Comparison of ENCODE assay signal across 1 cellular context in genomic region chr1:30908886-30909777, GRCh38.
TF ChIP-seq lines count a peak whose summit lies in the region.

No MANE protein-coding gene starts in this region.

TF ChIP-seq in K562, 482 proteins besides CTCF, POLR2A, EP300 and RAD21 (continued from another document and continues in another):
- TF ChIP-seq, protein P1, sequence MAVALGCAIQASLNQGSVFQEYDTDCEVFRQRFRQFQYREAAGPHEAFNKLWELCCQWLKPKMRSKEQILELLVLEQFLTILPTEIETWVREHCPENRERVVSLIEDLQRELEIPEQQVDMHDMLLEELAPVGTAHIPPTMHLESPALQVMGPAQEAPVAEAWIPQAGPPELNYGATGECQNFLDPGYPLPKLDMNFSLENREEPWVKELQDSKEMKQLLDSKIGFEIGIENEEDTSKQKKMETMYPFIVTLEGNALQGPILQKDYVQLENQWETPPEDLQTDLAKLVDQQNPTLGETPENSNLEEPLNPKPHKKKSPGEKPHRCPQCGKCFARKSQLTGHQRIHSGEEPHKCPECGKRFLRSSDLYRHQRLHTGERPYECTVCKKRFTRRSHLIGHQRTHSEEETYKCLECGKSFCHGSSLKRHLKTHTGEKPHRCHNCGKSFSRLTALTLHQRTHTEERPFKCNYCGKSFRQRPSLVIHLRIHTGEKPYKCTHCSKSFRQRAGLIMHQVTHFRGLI (CRISPR knock-in tag; IDR thresholded peaks at IDR 0.05) = no peak
- peak; percentile 66; the same call in 1 of the 2 replicates for TF ChIP-seq NR2C2 (CRISPR knock-in tag; IDR thresholded peaks at IDR 0.05)
- TF ChIP-seq NR2C2 (tag; IDR thresholded peaks at IDR 0.05) = peak; percentile 92
- no peak for TF ChIP-seq SMARCC2 (IDR thresholded peaks at IDR 0.05; ENCODE audit: low read depth)
- no peak for TF ChIP-seq BRD9 (IDR thresholded peaks at IDR 0.05; ENCODE audit: low read depth, partially characterized antibody)
- TF ChIP-seq NBN (IDR thresholded peaks at IDR 0.05; ENCODE audit: low read depth) = no peak
- peak; percentile 78 for TF ChIP-seq L3MBTL2 (IDR thresholded peaks at IDR 0.05)
- no peak for TF ChIP-seq LEF1 (IDR thresholded peaks at IDR 0.05)
- peak; percentile 23; the same call in 1 of the 2 replicates for TF ChIP-seq RB1 (IDR thresholded peaks at IDR 0.05; ENCODE audit: low read depth)
- TF ChIP-seq, protein P2, sequence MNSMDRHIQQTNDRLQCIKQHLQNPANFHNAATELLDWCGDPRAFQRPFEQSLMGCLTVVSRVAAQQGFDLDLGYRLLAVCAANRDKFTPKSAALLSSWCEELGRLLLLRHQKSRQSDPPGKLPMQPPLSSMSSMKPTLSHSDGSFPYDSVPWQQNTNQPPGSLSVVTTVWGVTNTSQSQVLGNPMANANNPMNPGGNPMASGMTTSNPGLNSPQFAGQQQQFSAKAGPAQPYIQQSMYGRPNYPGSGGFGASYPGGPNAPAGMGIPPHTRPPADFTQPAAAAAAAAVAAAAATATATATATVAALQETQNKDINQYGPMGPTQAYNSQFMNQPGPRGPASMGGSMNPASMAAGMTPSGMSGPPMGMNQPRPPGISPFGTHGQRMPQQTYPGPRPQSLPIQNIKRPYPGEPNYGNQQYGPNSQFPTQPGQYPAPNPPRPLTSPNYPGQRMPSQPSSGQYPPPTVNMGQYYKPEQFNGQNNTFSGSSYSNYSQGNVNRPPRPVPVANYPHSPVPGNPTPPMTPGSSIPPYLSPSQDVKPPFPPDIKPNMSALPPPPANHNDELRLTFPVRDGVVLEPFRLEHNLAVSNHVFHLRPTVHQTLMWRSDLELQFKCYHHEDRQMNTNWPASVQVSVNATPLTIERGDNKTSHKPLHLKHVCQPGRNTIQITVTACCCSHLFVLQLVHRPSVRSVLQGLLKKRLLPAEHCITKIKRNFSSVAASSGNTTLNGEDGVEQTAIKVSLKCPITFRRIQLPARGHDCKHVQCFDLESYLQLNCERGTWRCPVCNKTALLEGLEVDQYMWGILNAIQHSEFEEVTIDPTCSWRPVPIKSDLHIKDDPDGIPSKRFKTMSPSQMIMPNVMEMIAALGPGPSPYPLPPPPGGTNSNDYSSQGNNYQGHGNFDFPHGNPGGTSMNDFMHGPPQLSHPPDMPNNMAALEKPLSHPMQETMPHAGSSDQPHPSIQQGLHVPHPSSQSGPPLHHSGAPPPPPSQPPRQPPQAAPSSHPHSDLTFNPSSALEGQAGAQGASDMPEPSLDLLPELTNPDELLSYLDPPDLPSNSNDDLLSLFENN (IDR thresholded peaks at IDR 0.05; ENCODE audit: low read depth in 2 of 2, low read length in 2 of 2) = no peak
- peak; percentile 39; the same call in 1 of the 2 replicates for TF ChIP-seq NFRKB (IDR thresholded peaks at IDR 0.05; ENCODE audit: low read depth)
- no peak for TF ChIP-seq MTA2 (IDR thresholded peaks at IDR 0.05; ENCODE audit: low read depth)
- TF ChIP-seq, protein P3, sequence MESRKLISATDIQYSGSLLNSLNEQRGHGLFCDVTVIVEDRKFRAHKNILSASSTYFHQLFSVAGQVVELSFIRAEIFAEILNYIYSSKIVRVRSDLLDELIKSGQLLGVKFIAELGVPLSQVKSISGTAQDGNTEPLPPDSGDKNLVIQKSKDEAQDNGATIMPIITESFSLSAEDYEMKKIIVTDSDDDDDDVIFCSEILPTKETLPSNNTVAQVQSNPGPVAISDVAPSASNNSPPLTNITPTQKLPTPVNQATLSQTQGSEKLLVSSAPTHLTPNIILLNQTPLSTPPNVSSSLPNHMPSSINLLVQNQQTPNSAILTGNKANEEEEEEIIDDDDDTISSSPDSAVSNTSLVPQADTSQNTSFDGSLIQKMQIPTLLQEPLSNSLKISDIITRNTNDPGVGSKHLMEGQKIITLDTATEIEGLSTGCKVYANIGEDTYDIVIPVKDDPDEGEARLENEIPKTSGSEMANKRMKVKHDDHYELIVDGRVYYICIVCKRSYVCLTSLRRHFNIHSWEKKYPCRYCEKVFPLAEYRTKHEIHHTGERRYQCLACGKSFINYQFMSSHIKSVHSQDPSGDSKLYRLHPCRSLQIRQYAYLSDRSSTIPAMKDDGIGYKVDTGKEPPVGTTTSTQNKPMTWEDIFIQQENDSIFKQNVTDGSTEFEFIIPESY (CRISPR knock-in tag; IDR thresholded peaks at IDR 0.05) = no peak; the same call in 1 of the 2 replicates
- no peak for TF ChIP-seq FOXK2 (conservative IDR thresholded peaks at IDR 0.05 in 1 of 2, IDR thresholded peaks at IDR 0.05 in 1 of 2; ENCODE audit: low read depth in 2 of 2)
- peak; percentile 67 for TF ChIP-seq POLR2G (IDR thresholded peaks at IDR 0.05; ENCODE audit: low read depth, low read length)
- no peak for TF ChIP-seq KHSRP (IDR thresholded peaks at IDR 0.05)
- TF ChIP-seq TFAP4 (CRISPR knock-in tag; IDR thresholded peaks at IDR 0.05; ENCODE audit: borderline replicate concordance) = peak; percentile 59; the same call in 1 of the 2 replicates
- TF ChIP-seq, protein P4, sequence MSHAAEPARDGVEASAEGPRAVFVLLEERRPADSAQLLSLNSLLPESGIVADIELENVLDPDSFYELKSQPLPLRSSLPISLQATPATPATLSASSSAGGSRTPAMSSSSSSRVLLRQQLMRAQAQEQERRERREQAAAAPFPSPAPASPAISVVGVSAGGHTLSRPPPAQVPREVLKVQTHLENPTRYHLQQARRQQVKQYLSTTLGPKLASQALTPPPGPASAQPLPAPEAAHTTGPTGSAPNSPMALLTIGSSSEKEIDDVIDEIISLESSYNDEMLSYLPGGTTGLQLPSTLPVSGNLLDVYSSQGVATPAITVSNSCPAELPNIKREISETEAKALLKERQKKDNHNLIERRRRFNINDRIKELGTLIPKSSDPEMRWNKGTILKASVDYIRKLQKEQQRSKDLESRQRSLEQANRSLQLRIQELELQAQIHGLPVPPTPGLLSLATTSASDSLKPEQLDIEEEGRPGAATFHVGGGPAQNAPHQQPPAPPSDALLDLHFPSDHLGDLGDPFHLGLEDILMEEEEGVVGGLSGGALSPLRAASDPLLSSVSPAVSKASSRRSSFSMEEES (CRISPR knock-in tag; IDR thresholded peaks at IDR 0.05) = no peak
- TF ChIP-seq DDX20 (tag; IDR thresholded peaks at IDR 0.05; ENCODE audit: low read depth) = no peak
- peak; percentile 45; the same call in 1 of the 2 replicates for TF ChIP-seq PHF8 (IDR thresholded peaks at IDR 0.05; ENCODE audit: borderline replicate concordance, low read length)
- TF ChIP-seq ZZZ3 (IDR thresholded peaks at IDR 0.05) = no peak
- no peak; the same call in 1 of the 2 replicates for TF ChIP-seq EP400 (IDR thresholded peaks at IDR 0.05)
- TF ChIP-seq MITF (IDR thresholded peaks at IDR 0.05) = no peak
- no peak for TF ChIP-seq KDM5B (IDR thresholded peaks at IDR 0.05; ENCODE audit: insufficient replicate concordance, low read depth, low read length)
- peak; percentile 76 for TF ChIP-seq C11orf30 (IDR thresholded peaks at IDR 0.05; ENCODE audit: low read depth)
- no peak for TF ChIP-seq RNF2 (IDR thresholded peaks at IDR 0.05)
- peak; percentile 67; the same call in 1 of the 2 replicates for TF ChIP-seq BCOR (IDR thresholded peaks at IDR 0.05)
- TF ChIP-seq ZNF707 (CRISPR knock-in tag; conservative IDR thresholded peaks at IDR 0.05) = no peak
- no peak for TF ChIP-seq MCM3 (IDR thresholded peaks at IDR 0.05)
- TF ChIP-seq GABPB2 (CRISPR knock-in tag; conservative IDR thresholded peaks at IDR 0.05) = no peak
- TF ChIP-seq ATF1 (CRISPR knock-in tag; IDR thresholded peaks at IDR 0.05) = no peak
- TF ChIP-seq ATF1 (tag; IDR thresholded peaks at IDR 0.05) = peak; percentile 23; the same call in 1 of the 2 replicates
- TF ChIP-seq ZNF124 (CRISPR knock-in tag; IDR thresholded peaks at IDR 0.05) = no peak
- TF ChIP-seq ETV6 (IDR thresholded peaks at IDR 0.05; ENCODE audit: borderline replicate concordance in 1 of 2, low read depth in 2 of 2, low read length in 1 of 2) = no peak
- TF ChIP-seq ETV6 (CRISPR knock-in tag; IDR thresholded peaks at IDR 0.05; ENCODE audit: borderline replicate concordance) = no peak
- no peak for TF ChIP-seq SIN3B (IDR thresholded peaks at IDR 0.05; ENCODE audit: low read depth)
- TF ChIP-seq SIRT6 (IDR thresholded peaks at IDR 0.05; ENCODE audit: low read depth, low read length) = no peak
- no peak for TF ChIP-seq MXI1 (IDR thresholded peaks at IDR 0.05; ENCODE audit: low read depth, low read length)
- TF ChIP-seq, protein P5, sequence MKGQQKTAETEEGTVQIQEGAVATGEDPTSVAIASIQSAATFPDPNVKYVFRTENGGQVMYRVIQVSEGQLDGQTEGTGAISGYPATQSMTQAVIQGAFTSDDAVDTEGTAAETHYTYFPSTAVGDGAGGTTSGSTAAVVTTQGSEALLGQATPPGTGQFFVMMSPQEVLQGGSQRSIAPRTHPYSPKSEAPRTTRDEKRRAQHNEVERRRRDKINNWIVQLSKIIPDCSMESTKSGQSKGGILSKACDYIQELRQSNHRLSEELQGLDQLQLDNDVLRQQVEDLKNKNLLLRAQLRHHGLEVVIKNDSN (CRISPR knock-in tag; IDR thresholded peaks at IDR 0.05) = 0 out of 2 replicates have a peak, but pooled peaks have one; percentile 10
- no peak for TF ChIP-seq GABPA (tag; conservative IDR thresholded peaks at IDR 0.05; ENCODE audit: low read depth)
- TF ChIP-seq, protein P6, sequence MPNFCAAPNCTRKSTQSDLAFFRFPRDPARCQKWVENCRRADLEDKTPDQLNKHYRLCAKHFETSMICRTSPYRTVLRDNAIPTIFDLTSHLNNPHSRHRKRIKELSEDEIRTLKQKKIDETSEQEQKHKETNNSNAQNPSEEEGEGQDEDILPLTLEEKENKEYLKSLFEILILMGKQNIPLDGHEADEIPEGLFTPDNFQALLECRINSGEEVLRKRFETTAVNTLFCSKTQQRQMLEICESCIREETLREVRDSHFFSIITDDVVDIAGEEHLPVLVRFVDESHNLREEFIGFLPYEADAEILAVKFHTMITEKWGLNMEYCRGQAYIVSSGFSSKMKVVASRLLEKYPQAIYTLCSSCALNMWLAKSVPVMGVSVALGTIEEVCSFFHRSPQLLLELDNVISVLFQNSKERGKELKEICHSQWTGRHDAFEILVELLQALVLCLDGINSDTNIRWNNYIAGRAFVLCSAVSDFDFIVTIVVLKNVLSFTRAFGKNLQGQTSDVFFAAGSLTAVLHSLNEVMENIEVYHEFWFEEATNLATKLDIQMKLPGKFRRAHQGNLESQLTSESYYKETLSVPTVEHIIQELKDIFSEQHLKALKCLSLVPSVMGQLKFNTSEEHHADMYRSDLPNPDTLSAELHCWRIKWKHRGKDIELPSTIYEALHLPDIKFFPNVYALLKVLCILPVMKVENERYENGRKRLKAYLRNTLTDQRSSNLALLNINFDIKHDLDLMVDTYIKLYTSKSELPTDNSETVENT (CRISPR knock-in tag; IDR thresholded peaks at IDR 0.05) = 0 out of 2 replicates have a peak, but pooled peaks have one; percentile 16
- TF ChIP-seq PTTG1 (tag; IDR thresholded peaks at IDR 0.05; ENCODE audit: low read depth) = no peak
- TF ChIP-seq, protein P7, sequence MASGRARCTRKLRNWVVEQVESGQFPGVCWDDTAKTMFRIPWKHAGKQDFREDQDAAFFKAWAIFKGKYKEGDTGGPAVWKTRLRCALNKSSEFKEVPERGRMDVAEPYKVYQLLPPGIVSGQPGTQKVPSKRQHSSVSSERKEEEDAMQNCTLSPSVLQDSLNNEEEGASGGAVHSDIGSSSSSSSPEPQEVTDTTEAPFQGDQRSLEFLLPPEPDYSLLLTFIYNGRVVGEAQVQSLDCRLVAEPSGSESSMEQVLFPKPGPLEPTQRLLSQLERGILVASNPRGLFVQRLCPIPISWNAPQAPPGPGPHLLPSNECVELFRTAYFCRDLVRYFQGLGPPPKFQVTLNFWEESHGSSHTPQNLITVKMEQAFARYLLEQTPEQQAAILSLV (tag; IDR thresholded peaks at IDR 0.05) = no peak
- TF ChIP-seq SIX5 (IDR thresholded peaks at IDR 0.05; ENCODE audit: borderline replicate concordance in 1 of 2, insufficient read depth in 1 of 2, low read depth in 1 of 2, low read length in 2 of 2) = no peak
- TF ChIP-seq EGR1 (conservative IDR thresholded peaks at IDR 0.05) = 0 out of 2 replicates have a peak, but pooled peaks have one; percentile 13
- TF ChIP-seq KDM2B (CRISPR knock-in tag; IDR thresholded peaks at IDR 0.05) = peak; percentile 75; the same call in 1 of the 2 replicates
- TF ChIP-seq RBFOX2 (IDR thresholded peaks at IDR 0.05; ENCODE audit: low read depth, low read length) = peak; percentile 66; the same call in 1 of the 2 replicates
- no peak for TF ChIP-seq XRCC5 (IDR thresholded peaks at IDR 0.05; ENCODE audit: low read depth, low read length)
- TF ChIP-seq, protein P8, sequence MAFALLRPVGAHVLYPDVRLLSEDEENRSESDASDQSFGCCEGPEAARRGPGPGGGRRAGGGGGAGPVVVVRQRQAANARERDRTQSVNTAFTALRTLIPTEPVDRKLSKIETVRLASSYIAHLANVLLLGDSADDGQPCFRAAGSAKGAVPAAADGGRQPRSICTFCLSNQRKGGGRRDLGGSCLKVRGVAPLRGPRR (CRISPR knock-in tag; IDR thresholded peaks at IDR 0.05) = no peak
- TF ChIP-seq E2F3 (CRISPR knock-in tag; IDR thresholded peaks at IDR 0.05) = 0 out of 2 replicates have a peak, but pooled peaks have one; percentile 20
- TF ChIP-seq POLR2AphosphoS5 (IDR thresholded peaks at IDR 0.05; ENCODE audit: control insufficient read depth, insufficient read depth, low read depth, low read length) = no peak
- TF ChIP-seq DPF2 (IDR thresholded peaks at IDR 0.05) = 0 out of 2 replicates have a peak, but pooled peaks have one; percentile 13
- no peak for TF ChIP-seq RFX7 (CRISPR knock-in tag; IDR thresholded peaks at IDR 0.05)
- TF ChIP-seq BHLHE40 (IDR thresholded peaks at IDR 0.05; ENCODE audit: low read length) = 0 out of 2 replicates have a peak, but pooled peaks have one; percentile 6
- no peak for TF ChIP-seq ZNF134 (CRISPR knock-in tag; conservative IDR thresholded peaks at IDR 0.05)
- no peak for TF ChIP-seq PHF20 (IDR thresholded peaks at IDR 0.05; ENCODE audit: partially characterized antibody)
- 0 out of 4 replicates have a peak, but pooled peaks of 1 of the 2 experiments have one; percentile 7 for TF ChIP-seq KDM4B (IDR thresholded peaks at IDR 0.05; ENCODE audit: borderline replicate concordance in 2 of 2, low read depth in 1 of 2)
